Comparison of ENCODE assay signal across 20 cellular contexts in the genomic region with DNA sequence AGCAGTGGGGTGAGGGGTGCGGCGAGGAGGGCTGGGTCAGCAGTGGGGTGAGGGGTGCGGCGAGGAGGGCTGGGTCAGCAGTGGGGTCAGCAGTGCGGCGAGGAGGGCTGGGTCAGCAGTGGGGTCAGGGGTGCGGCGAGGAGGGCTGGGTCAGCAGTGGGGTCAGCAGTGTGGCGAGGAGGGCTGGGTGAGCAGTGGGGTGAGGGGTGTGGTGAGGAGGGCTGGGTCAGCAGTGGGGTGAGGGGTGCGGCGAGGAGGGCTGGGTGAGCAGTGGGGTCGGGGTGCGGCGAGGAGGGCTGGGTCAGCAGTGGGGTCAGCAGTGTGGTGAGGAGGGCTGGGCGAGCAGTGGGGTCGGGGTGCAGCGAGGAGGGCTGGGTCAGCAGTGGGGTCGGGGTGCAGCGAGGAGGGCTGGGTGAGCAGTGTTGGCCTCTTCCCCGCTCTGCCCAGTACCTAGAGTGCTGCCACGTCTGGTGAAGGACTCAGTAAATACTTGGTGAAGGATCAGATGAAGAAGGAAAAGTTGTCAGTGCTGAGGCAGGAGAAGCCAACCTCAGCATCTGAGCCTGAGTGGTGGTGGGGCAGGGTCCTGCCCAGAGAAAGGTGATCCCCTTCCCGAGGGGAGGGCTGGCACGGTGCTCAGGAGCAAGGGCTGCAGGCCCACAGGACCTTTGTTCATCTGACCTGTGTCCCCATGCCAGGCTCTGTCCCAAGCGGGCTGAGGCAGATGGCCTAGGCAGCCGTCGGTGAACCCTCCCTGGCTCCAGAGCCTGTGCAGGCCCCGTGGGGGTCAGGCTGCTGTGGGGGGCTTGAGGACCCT.
A peak's percentile ranks its signal among the peaks of the same experiment; 100 is the strongest.
DNase-seq lines count a peak whose midpoint lies in the region; ATAC-seq and TF ChIP-seq lines count a peak whose summit lies in the region.
"Had no signal": no experiment of that assay in that cellular context is flagged by ENCODE, and none has a peak within 500 bp of the region (broad histone marks: within the 10 kb centered on the region; RNA-seq: fewer than 3 reads in every experiment).

No MANE protein-coding gene starts in this region.

- H3K27me3 Mint-ChIP-seq in chondrocyte (ENCODE audit: low read depth), result peaks cover 8% of the 10 kb centered on the region
- H3K27me3 Mint-ChIP-seq in natural killer cell treated with Interleukin-12 subunit alpha and Interleukin-12 subunit beta and Interleukin-15 and Interleukin-18, amount 100 ng/mL, for 72 hours, result peaks cover 6 to 12% of the 10 kb centered on the region in 2 donors

- DNase-seq in Right ventricle myocardium inferior (ENCODE audit: missing footprints), result peak; percentile 58
- no peak for DNase-seq in left ventricle myocardium inferior
- peak; percentile 41 for DNase-seq in chondrocyte (ENCODE audit: low spot score)
- DNase-seq in natural killer cell treated with Interleukin-12 subunit alpha and Interleukin-12 subunit beta and Interleukin-15 and Interleukin-18, amount 100 ng/mL, for 72 hours (ENCODE audit: low spot score), result peak; percentile 42
- DNase-seq in vagina (ENCODE audit: extremely low spot score in 2 of 2), result peak in 1 of 2 donors; percentile 81
- DNase-seq: activated CD4-positive, alpha-beta T cell treated with anti-CD3 and anti-CD28 coated beads, Interleukin-2, amount 10 ng/mL, durations not matched to agents 24 days and 14 days; brain microvascular endothelial cell; erythroblast; GOT3; mesendoderm; NCI-H524 treated with DMSO at 0.1 percent for 48 hours; retina; stomach; T1000 had no signal

- H3K4me3 ChIP-seq in left ventricle myocardium inferior (no peak overlapping the region), vagina (no peak overlapping the region)
- H3K4me3 ChIP-seq: SJSA1, stomach had no signal

- H3K36me3 Mint-ChIP-seq in chondrocyte (ENCODE audit: low read depth), result no peaks in the 10 kb centered on the region
- no peaks in the 10 kb centered on the region for H3K36me3 Mint-ChIP-seq in natural killer cell treated with Interleukin-12 subunit alpha and Interleukin-12 subunit beta and Interleukin-15 and Interleukin-18, amount 100 ng/mL, for 72 hours

- H3K27ac ChIP-seq in left ventricle myocardium inferior (replicated peaks) (no peak overlapping the region), vagina (peak overlapping the region; percentile 44)
- H3K27ac ChIP-seq: brain microvascular endothelial cell, KMS-11, SJSA1, stomach had no signal

- no peak overlapping the region for H3K4me3 Mint-ChIP-seq in chondrocyte (ENCODE audit: unreplicated experiment)
- H3K4me3 Mint-ChIP-seq in natural killer cell treated with Interleukin-12 subunit alpha and Interleukin-12 subunit beta and Interleukin-15 and Interleukin-18, amount 100 ng/mL, for 72 hours, result no peak overlapping the region
- H3K4me3 Mint-ChIP-seq: activated CD4-positive, alpha-beta T cell treated with anti-CD3 and anti-CD28 coated beads, Interleukin-2, amount 10 ng/mL, durations not matched to agents 24 days and 14 days; neural crest cell had no signal

- H3K27ac Mint-ChIP-seq in chondrocyte (ENCODE audit: unreplicated experiment), result no peak overlapping the region
- no peak overlapping the region for H3K27ac Mint-ChIP-seq in natural killer cell treated with Interleukin-12 subunit alpha and Interleukin-12 subunit beta and Interleukin-15 and Interleukin-18, amount 100 ng/mL, for 72 hours
- H3K27ac Mint-ChIP-seq: activated CD4-positive, alpha-beta T cell treated with anti-CD3 and anti-CD28 coated beads, Interleukin-2, amount 10 ng/mL, durations not matched to agents 24 days and 14 days had no signal

- peaks cover 4% of the 10 kb centered on the region for H3K9me3 Mint-ChIP-seq in chondrocyte (ENCODE audit: low read depth)
- no peaks in the 10 kb centered on the region for H3K9me3 Mint-ChIP-seq in natural killer cell treated with Interleukin-12 subunit alpha and Interleukin-12 subunit beta and Interleukin-15 and Interleukin-18, amount 100 ng/mL, for 72 hours
- H3K9me3 Mint-ChIP-seq: neural crest cell had no signal

- TF ChIP-seq CTCF in left ventricle myocardium inferior (IDR thresholded peaks at IDR 0.05; ENCODE audit: borderline replicate concordance), result no peak
- TF ChIP-seq CTCF in chondrocyte (IDR thresholded peaks at IDR 0.05), result no peak
- TF ChIP-seq CTCF in vagina (IDR thresholded peaks at IDR 0.05), result no peak

- H3K9me3 ChIP-seq in left ventricle myocardium inferior (replicated peaks), result no peaks in the 10 kb centered on the region
- H3K9me3 ChIP-seq in vagina, result no peaks in the 10 kb centered on the region
- H3K9me3 ChIP-seq: SJSA1, stomach had no signal

- H3K36me3 ChIP-seq in left ventricle myocardium inferior, result no peaks in the 10 kb centered on the region
- no peaks in the 10 kb centered on the region for H3K36me3 ChIP-seq in vagina
- H3K36me3 ChIP-seq: brain microvascular endothelial cell, SJSA1, stomach had no signal

- H3K27me3 ChIP-seq in left ventricle myocardium inferior (ENCODE audit: low read depth) (peaks cover 20% of the 10 kb centered on the region), vagina (no peaks in the 10 kb centered on the region)
- H3K27me3 ChIP-seq: brain microvascular endothelial cell had no signal

- no peak for TF ChIP-seq POLR2A in vagina (IDR thresholded peaks at IDR 0.05)

- ATAC-seq in Right ventricle myocardium inferior, result no peak
- peak in 1 of 2 donors; percentile 18 for ATAC-seq in natural killer cell treated with Interleukin-12 subunit alpha and Interleukin-12 subunit beta and Interleukin-15 and Interleukin-18, amount 100 ng/mL, for 72 hours
- ATAC-seq in GM18520 (IDR thresholded peaks at IDR 0.05; ENCODE audit: unreplicated experiment), result no peak
- ATAC-seq in HG02840 (IDR thresholded peaks at IDR 0.05; ENCODE audit: low FRiP score, unreplicated experiment), result no peak
- ATAC-seq in HG02885 (IDR thresholded peaks at IDR 0.05; ENCODE audit: poor library complexity, unreplicated experiment), result no peak

- intact Hi-C loops in Right ventricle myocardium inferior (cut with DNase I) (no loop called here), left ventricle myocardium inferior (cut with micrococcal nuclease) (no loop called here), vagina (cut with DNase I) (no loop called here)

- no peaks in the 10 kb centered on the region for H3K4me1 Mint-ChIP-seq in chondrocyte (ENCODE audit: low read depth)
- peaks cover 5 to 9% of the 10 kb centered on the region in 2 donors for H3K4me1 Mint-ChIP-seq in natural killer cell treated with Interleukin-12 subunit alpha and Interleukin-12 subunit beta and Interleukin-15 and Interleukin-18, amount 100 ng/mL, for 72 hours (ENCODE audit: low read depth in 2 of 2)
- H3K4me1 Mint-ChIP-seq: activated CD4-positive, alpha-beta T cell treated with anti-CD3 and anti-CD28 coated beads, Interleukin-2, amount 10 ng/mL, durations not matched to agents 24 days and 14 days had no signal

- H3K4me1 ChIP-seq in left ventricle myocardium inferior, result no peaks in the 10 kb centered on the region
- H3K4me1 ChIP-seq in vagina, result peaks cover 22% of the 10 kb centered on the region
- H3K4me1 ChIP-seq: SJSA1 had no signal
